Comparison of ENCODE assay signal across 23 cellular contexts in the genomic region with DNA sequence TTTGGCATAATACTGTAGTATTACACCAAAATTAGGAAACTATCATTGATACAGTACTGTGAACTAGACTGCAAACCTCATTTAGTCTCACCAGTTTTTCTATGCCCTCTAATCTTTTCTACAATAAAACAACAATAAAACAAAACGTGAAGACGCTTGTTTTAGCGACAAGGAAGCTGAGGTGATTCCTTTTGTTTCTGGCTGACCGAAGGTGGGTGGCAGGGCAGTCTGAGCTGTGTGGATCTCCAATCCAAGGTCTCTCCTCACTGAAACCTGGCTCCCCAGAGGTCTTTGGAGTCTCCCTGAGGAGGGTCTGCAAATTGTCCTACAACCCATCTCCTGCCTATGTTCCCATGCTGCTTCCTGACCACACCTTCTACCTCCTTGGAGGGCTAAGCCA.
"Had no signal": no experiment of that assay in that cellular context is flagged by ENCODE, and none has a peak within 500 bp of the region (broad histone marks: within the 10 kb centered on the region; RNA-seq: fewer than 3 reads in every experiment).

No MANE protein-coding gene starts in this region.

- H3K4me3 ChIP-seq: lower lobe of right lung, prostate gland, right atrium auricular region, smooth muscle cell, suprapubic skin had no signal

- H3K4me3 Mint-ChIP-seq: effector memory CD8-positive, alpha-beta T cell; immature natural killer cell; naive thymus-derived CD4-positive, alpha-beta T cell; nephron; stimulated activated naive CD8-positive, alpha-beta T cell treated with anti-CD3 and anti-CD28 coated beads, Interleukin-15, amount 100 ng/mL, for 72 hours; type B pancreatic cell had no signal

- H3K27ac ChIP-seq: lower lobe of right lung, prostate gland, right atrium auricular region, suprapubic skin had no signal

- H3K4me1 ChIP-seq: lower lobe of right lung, prostate gland, right atrium auricular region, suprapubic skin had no signal

- H3K27me3 ChIP-seq: right atrium auricular region, suprapubic skin had no signal

- H3K27ac Mint-ChIP-seq: effector memory CD8-positive, alpha-beta T cell; nephron; type B pancreatic cell had no signal

- H3K4me1 Mint-ChIP-seq: immature natural killer cell, nephron had no signal

- H3K9me3 Mint-ChIP-seq: effector memory CD8-positive, alpha-beta T cell; immature natural killer cell; naive thymus-derived CD4-positive, alpha-beta T cell; nephron; stimulated activated naive CD8-positive, alpha-beta T cell treated with anti-CD3 and anti-CD28 coated beads, Interleukin-15, amount 100 ng/mL, for 72 hours; type B pancreatic cell had no signal

- H3K27me3 Mint-ChIP-seq: stimulated activated naive CD8-positive, alpha-beta T cell treated with anti-CD3 and anti-CD28 coated beads, Interleukin-15, amount 100 ng/mL, for 72 hours; type B pancreatic cell had no signal

- H3K9me3 ChIP-seq: lower lobe of right lung, prostate gland, right atrium auricular region, suprapubic skin had no signal

- H3K36me3 ChIP-seq: prostate gland, right atrium auricular region had no signal

- ATAC-seq: effector memory CD8-positive, alpha-beta T cell; left ventricle myocardium superior; lower lobe of right lung; naive thymus-derived CD4-positive, alpha-beta T cell; sciatic nerve; stimulated activated naive CD8-positive, alpha-beta T cell treated with anti-CD3 and anti-CD28 coated beads, Interleukin-15, amount 100 ng/mL, for 72 hours had no signal

- DNase-seq: cortex of kidney; effector memory CD8-positive, alpha-beta T cell; hypothalamus; immature natural killer cell; islet precursor cell; kidney glomerular epithelial cell; left ventricle myocardium superior; lower lobe of right lung; naive thymus-derived CD4-positive, alpha-beta T cell; nucleus accumbens; stimulated activated CD4-positive, alpha-beta T cell treated with anti-CD3 and anti-CD28 coated beads, Interleukin-12 subunit alpha, Interleukin-12 subunit beta, amount 100 ng/mL, for 4 hours; stimulated activated CD4-positive, alpha-beta T cell treated with anti-CD3 and anti-CD28 coated beads, Interleukin-1b, Interleukin-23, amount 100 ng/mL, for 48 hours; stimulated activated CD4-positive, alpha-beta T cell treated with anti-CD3 and anti-CD28 coated beads, Interleukin-4, amount 100 ng/mL, for 1 hour; stimulated activated CD8-positive, alpha-beta memory T cell treated with anti-CD3 and anti-CD28 coated beads, Interleukin-4, amount 100 ng/mL, for 48 hours; stimulated activated naive CD4-positive, alpha-beta T cell; stimulated activated naive CD8-positive, alpha-beta T cell treated with anti-CD3 and anti-CD28 coated beads, Interleukin-15, amount 100 ng/mL, for 72 hours had no signal

- H3K36me3 Mint-ChIP-seq: immature natural killer cell; naive thymus-derived CD4-positive, alpha-beta T cell had no signal
